Comparison of ENCODE assay signal across 17 cellular contexts in genomic region chr9:137665226-137665625, GRCh38. TPM values are rescaled to one million over a fixed set of nuclear protein-coding genes. Genes with fewer than 3 reads are reported as not detected.
DNase-seq lines count a peak whose midpoint lies in the region; ATAC-seq and TF ChIP-seq lines count a peak whose summit lies in the region.
"Had no signal": no experiment of that assay in that cellular context is flagged by ENCODE, and none has a peak within 500 bp of the region (broad histone marks: within the 10 kb centered on the region; RNA-seq: fewer than 3 reads in every experiment).

No MANE protein-coding gene starts in this region.

- H3K9me3 Mint-ChIP-seq in nephron progenitor cell: no peaks in the 10 kb centered on the region
- H3K9me3 Mint-ChIP-seq: activated CD4-positive, alpha-beta T cell treated with anti-CD3 and anti-CD28 coated beads, Interleukin-2, amount 10 ng/mL, durations not matched to agents 24 days and 14 days; neural crest cell had no signal

- DNase-seq in dorsolateral prefrontal cortex: no peak
- no peak for DNase-seq in nephron progenitor cell
- DNase-seq in uterus: no peak
- DNase-seq in 8988T: no peak
- DNase-seq: activated CD4-positive, alpha-beta T cell treated with anti-CD3 and anti-CD28 coated beads, Interleukin-2, amount 10 ng/mL, durations not matched to agents 24 days and 14 days; activated effector memory CD4-positive, alpha-beta T cell treated with Interleukin-2 at 50 U/mL for 16 hours; BE2C; Calu3; central memory CD4-positive, alpha-beta T cell; kidney glomerular epithelial cell; MM.1S; stimulated activated naive CD8-positive, alpha-beta T cell treated with anti-CD3 and anti-CD28 coated beads, Interleukin-15, Interleukin-2, amounts not matched to agents 100 U/mL and 50 U/mL, for 24 hours had no signal

- H3K27me3 ChIP-seq in OCI-LY1 (ENCODE audit: insufficient read depth, low read length) (no peaks in the 10 kb centered on the region), dorsolateral prefrontal cortex (no peaks in the 10 kb centered on the region), uterus (no peaks in the 10 kb centered on the region)
- H3K27me3 ChIP-seq: BE2C, vagina had no signal

- H3K27me3 Mint-ChIP-seq in nephron progenitor cell (ENCODE audit: low read depth, poor library complexity): no peaks in the 10 kb centered on the region
- H3K27me3 Mint-ChIP-seq: activated CD4-positive, alpha-beta T cell treated with anti-CD3 and anti-CD28 coated beads, Interleukin-2, amount 10 ng/mL, durations not matched to agents 24 days and 14 days had no signal

- H4K20me1 ChIP-seq in OCI-LY1 (ENCODE audit: insufficient read depth, low read length): no peaks in the 10 kb centered on the region

- no peak for TF ChIP-seq POLR2A in uterus (IDR thresholded peaks at IDR 0.05)

- ATAC-seq in HG02938 (IDR thresholded peaks at IDR 0.05; ENCODE audit: unreplicated experiment) (no peak), HG03159 (IDR thresholded peaks at IDR 0.05; ENCODE audit: unreplicated experiment) (no peak)
- ATAC-seq: stimulated activated naive CD8-positive, alpha-beta T cell treated with anti-CD3 and anti-CD28 coated beads, Interleukin-15, Interleukin-2, amounts not matched to agents 100 U/mL and 50 U/mL, for 24 hours had no signal

- H3K4me1 Mint-ChIP-seq in nephron progenitor cell: peaks cover 71% of the 10 kb centered on the region

- no peaks in the 10 kb centered on the region for H3K9me2 ChIP-seq in OCI-LY1 (ENCODE audit: low read depth, low read length)

- H3K4me3 ChIP-seq in OCI-LY1 (ENCODE audit: low read depth, low read length, poor library complexity, severe bottlenecking) (peak overlapping the region; percentile 40), dorsolateral prefrontal cortex (peak overlapping the region in 15 of 59 donors; percentile 7 to 48 (median 31)), uterus (no peak overlapping the region)
- H3K4me3 ChIP-seq: vagina had no signal

- no peaks in the 10 kb centered on the region for H3F3A ChIP-seq in OCI-LY1 (ENCODE audit: insufficient read depth, low read length)

- H3K9ac ChIP-seq in OCI-LY1 (ENCODE audit: low read length): peak overlapping the region; percentile 49; the same call in 1 of the 2 replicates

- intact Hi-C loops in dorsolateral prefrontal cortex (cut with DNase I) (no loop called here), uterus (cut with DNase I; ENCODE audit: low total_unique reads) (no loop called here)

- no peak overlapping the region for H3K4me3 Mint-ChIP-seq in nephron progenitor cell
- H3K4me3 Mint-ChIP-seq: activated CD4-positive, alpha-beta T cell treated with anti-CD3 and anti-CD28 coated beads, Interleukin-2, amount 10 ng/mL, durations not matched to agents 24 days and 14 days had no signal

- H3K4me1 ChIP-seq in OCI-LY1 (ENCODE audit: insufficient read depth, low read length, severe bottlenecking): peaks cover 76% of the 10 kb centered on the region
- peaks cover 6 to 7% of the 10 kb centered on the region in 2 donors for H3K4me1 ChIP-seq in uterus

- TF ChIP-seq CTCF in OCI-LY1 (IDR thresholded peaks at IDR 0.05; ENCODE audit: low read length) (no peak), dorsolateral prefrontal cortex (IDR thresholded peaks at IDR 0.05 in 54 of 56, conservative IDR thresholded peaks at IDR 0.05 in 2 of 56; ENCODE audit: low read depth in 1 of 56, partially characterized antibody in 56 of 56) (no peak), nephron progenitor cell (IDR thresholded peaks at IDR 0.05) (no peak), uterus (IDR thresholded peaks at IDR 0.05) (no peak)

- H3K27ac ChIP-seq in OCI-LY1 (ENCODE audit: low read depth, low read length, poor library complexity, severe bottlenecking) (peak overlapping the region; percentile 99), dorsolateral prefrontal cortex (peak overlapping the region in 58 of 59 donors; percentile 24 to 90 (median 81)), uterus (peak overlapping the region; percentile 28 to 48)
- H3K27ac ChIP-seq: vagina had no signal

- peaks cover 27% of the 10 kb centered on the region for H3K79me2 ChIP-seq in OCI-LY1 (ENCODE audit: insufficient read depth, low read length)

- H3K36me3 Mint-ChIP-seq in nephron progenitor cell (ENCODE audit: low read depth): peaks cover 51% of the 10 kb centered on the region

- H3K9me3 ChIP-seq in OCI-LY1 (ENCODE audit: low read length) (no peaks in the 10 kb centered on the region), uterus (no peaks in the 10 kb centered on the region)
- H3K9me3 ChIP-seq: BE2C, vagina had no signal

- peak overlapping the region; percentile 84 for H3K27ac Mint-ChIP-seq in nephron progenitor cell

- peak overlapping the region; percentile 63 for H3K4me2 ChIP-seq in OCI-LY1 (ENCODE audit: low read length)

- H3K36me3 ChIP-seq in OCI-LY1 (ENCODE audit: insufficient read depth, low read length) (peaks cover 17% of the 10 kb centered on the region), uterus (no peaks in the 10 kb centered on the region)
- H3K36me3 ChIP-seq: BE2C, vagina had no signal

- H2AFZ ChIP-seq in OCI-LY1 (ENCODE audit: low read length): no peak overlapping the region

RNA-seq across cellular contexts. Expression of gene EHMT1, which starts 46.4 kb away (rescaled TPM):
- total RNA-seq in dorsolateral prefrontal cortex (100 to 1,000 TPM in 28 of 120 experiments, 10 to 100 TPM in 92; 47.9 to 151 (median 85.0) TPM), uterus (100 to 1,000 TPM in 1 of 4 donors, 10 to 100 TPM in 3; 32.6 to 109 (median 74.9) TPM)

RNA-seq across cellular contexts. Expression of gene ARRDC1, which starts 59.7 kb away (rescaled TPM):
- total RNA-seq in dorsolateral prefrontal cortex: 10 to 100 TPM; 14.9 to 48.4 (median 31.8) TPM
- total RNA-seq in uterus: 10 to 100 TPM; 10.3 to 25.1 (median 21.3) TPM

Comparison
In these comparisons a context has a peak if more than half of its experiments do, and no peak if none do; other contexts are left out.
1. H3K27ac ChIP-seq: peak in every context shown above with its lines; median percentile 99 in OCI-LY1; 81 in dorsolateral prefrontal cortex; 38 in uterus.